In the genomic region with DNA sequence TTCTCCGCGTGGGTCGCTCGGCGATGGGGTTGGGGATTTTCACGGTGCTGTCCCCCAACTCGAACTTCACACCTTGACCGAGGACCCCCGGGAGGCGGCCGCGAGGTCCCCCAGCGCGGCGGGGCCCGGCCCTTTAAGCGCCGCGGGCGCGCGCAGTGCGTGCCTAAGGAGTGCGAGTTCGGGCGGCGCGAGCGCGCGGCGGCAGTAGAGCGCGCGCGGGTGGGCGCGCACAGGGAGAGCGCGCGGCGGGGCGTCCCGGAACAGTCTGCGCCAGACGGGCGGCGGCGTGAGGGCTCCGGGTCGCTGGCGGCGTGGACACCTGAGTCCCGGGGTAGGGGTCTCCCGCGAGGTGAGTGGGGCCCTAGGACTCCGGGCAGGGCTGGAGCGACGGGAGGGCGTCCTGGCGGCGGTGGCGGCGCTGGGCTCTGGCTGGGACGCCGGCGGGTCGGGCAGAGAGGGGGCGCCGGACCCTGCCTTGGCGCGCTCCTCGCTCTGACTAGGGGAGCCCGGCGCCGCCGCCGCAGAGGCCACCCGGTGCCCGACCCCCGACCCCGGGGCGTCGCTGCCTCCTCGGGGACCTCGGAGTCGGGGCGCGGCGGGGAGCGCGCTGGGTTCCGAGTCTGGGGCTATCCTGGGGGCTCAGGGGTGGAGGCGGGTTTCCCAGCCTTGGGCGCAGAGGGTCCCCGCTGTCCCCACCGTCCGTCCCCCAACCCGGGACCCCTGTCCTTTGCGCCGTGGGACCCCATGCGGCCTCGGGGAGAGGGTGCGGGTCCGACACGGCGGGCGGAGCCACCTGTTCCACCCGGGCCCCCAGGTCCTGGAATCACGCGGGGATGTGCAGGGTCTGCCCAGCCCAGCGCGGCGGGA, we compare ENCODE assay signal across 1 cellular context.
TF ChIP-seq lines count a peak whose summit lies in the region.

A gene with protein sequence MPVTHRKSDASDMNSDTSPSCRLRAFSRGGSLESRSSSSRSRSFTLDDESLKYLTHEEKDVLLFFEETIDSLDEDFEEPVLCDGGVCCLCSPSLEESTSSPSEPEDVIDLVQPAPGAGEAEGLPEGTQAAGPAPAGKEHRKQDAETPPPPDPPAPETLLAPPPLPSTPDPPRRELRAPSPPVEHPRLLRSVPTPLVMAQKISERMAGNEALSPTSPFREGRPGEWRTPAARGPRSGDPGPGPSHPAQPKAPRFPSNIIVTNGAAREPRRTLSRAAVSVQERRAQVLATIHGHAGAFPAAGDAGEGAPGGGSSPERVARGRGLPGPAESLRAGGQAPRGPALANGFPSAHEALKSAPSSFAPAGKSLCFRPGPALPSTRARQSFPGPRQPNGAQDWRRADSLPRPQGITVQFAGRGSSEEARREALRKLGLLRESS (plus strand): TSS at position 235 of the 867 bp plus-strand sequence. CDS start 28,722 bp downstream, outside the sequence.

TF ChIP-seq in K562, 482 proteins besides CTCF, POLR2A, EP300 and RAD21 (continued from another document and continues in another):
- TF ChIP-seq MEF2A (IDR thresholded peaks at IDR 0.05; ENCODE audit: control insufficient read depth, low read depth, low read length): no peak
- TF ChIP-seq RBBP5 (IDR thresholded peaks at IDR 0.05; ENCODE audit: borderline replicate concordance, insufficient read depth, low read length, poor library complexity, severe bottlenecking): peak; percentile 78
- peak; percentile 88 for TF ChIP-seq DMBX1 (CRISPR knock-in tag; IDR thresholded peaks at IDR 0.05; ENCODE audit: borderline replicate concordance)
- no peak; the same call in 1 of the 2 replicates for TF ChIP-seq AFF4 (CRISPR knock-in tag; IDR thresholded peaks at IDR 0.05)
- no peak for TF ChIP-seq ID3 (CRISPR knock-in tag; IDR thresholded peaks at IDR 0.05)
- TF ChIP-seq ID3 (tag; IDR thresholded peaks at IDR 0.05): peak; percentile 83
- TF ChIP-seq ZFP30 (CRISPR knock-in tag; IDR thresholded peaks at IDR 0.05; ENCODE audit: borderline replicate concordance): no peak
- TF ChIP-seq CHD2 (IDR thresholded peaks at IDR 0.05; ENCODE audit: low read depth, low read length): no peak
- TF ChIP-seq CTBP1 (IDR thresholded peaks at IDR 0.05; ENCODE audit: borderline replicate concordance): peak; percentile 91
- no peak for TF ChIP-seq RBM17 (IDR thresholded peaks at IDR 0.05; ENCODE audit: borderline replicate concordance, low read depth, low read length)
- TF ChIP-seq NR2C2 (CRISPR knock-in tag; IDR thresholded peaks at IDR 0.05): no peak
- TF ChIP-seq NR2C2 (tag; IDR thresholded peaks at IDR 0.05): peak; percentile 41
- no peak for TF ChIP-seq TFAM (CRISPR knock-in tag; conservative IDR thresholded peaks at IDR 0.05)
- TF ChIP-seq, protein P1, sequence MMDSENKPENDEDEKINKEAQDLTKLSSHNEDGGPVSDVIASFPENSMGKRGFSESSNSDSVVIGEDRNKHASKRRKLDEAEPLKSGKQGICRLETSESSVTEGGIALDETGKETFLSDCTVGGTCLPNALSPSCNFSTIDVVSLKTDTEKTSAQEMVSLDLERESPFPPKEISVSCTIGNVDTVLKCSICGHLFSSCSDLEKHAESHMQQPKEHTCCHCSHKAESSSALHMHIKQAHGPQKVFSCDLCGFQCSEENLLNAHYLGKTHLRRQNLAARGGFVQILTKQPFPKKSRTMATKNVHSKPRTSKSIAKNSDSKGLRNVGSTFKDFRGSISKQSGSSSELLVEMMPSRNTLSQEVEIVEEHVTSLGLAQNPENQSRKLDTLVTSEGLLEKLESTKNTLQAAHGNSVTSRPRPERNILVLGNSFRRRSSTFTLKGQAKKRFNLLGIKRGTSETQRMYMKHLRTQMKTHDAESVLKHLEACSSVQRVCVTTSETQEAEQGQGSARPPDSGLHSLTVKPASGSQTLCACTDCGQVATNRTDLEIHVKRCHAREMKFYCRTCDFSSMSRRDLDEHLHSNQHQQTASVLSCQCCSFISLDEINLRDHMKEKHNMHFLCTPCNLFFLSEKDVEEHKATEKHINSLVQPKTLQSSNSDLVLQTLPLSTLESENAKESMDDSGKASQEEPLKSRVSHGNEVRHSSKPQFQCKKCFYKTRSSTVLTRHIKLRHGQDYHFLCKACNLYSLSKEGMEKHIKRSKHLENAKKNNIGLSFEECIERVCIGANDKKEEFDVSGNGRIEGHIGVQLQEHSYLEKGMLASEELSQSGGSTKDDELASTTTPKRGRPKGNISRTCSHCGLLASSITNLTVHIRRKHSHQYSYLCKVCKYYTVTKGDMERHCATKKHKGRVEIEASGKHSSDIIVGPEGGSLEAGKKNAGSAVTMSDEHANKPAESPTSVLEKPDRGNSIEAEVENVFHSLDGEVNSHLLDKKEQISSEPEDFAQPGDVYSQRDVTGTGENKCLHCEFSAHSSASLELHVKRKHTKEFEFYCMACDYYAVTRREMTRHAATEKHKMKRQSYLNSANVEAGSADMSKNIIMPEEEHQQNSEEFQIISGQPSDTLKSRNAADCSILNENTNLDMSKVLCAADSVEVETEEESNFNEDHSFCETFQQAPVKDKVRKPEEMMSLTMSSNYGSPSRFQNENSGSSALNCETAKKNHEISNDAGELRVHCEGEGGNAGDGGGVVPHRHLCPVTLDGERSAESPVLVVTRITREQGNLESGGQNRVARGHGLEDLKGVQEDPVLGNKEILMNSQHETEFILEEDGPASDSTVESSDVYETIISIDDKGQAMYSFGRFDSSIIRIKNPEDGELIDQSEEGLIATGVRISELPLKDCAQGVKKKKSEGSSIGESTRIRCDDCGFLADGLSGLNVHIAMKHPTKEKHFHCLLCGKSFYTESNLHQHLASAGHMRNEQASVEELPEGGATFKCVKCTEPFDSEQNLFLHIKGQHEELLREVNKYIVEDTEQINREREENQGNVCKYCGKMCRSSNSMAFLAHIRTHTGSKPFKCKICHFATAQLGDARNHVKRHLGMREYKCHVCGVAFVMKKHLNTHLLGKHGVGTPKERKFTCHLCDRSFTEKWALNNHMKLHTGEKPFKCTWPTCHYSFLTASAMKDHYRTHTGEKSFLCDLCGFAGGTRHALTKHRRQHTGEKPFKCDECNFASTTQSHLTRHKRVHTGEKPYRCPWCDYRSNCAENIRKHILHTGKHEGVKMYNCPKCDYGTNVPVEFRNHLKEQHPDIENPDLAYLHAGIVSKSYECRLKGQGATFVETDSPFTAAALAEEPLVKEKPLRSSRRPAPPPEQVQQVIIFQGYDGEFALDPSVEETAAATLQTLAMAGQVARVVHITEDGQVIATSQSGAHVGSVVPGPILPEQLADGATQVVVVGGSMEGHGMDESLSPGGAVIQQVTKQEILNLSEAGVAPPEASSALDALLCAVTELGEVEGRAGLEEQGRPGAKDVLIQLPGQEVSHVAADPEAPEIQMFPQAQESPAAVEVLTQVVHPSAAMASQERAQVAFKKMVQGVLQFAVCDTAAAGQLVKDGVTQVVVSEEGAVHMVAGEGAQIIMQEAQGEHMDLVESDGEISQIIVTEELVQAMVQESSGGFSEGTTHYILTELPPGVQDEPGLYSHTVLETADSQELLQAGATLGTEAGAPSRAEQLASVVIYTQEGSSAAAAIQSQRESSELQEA (IDR thresholded peaks at IDR 0.05; ENCODE audit: low read depth): no peak
- TF ChIP-seq, protein P2, sequence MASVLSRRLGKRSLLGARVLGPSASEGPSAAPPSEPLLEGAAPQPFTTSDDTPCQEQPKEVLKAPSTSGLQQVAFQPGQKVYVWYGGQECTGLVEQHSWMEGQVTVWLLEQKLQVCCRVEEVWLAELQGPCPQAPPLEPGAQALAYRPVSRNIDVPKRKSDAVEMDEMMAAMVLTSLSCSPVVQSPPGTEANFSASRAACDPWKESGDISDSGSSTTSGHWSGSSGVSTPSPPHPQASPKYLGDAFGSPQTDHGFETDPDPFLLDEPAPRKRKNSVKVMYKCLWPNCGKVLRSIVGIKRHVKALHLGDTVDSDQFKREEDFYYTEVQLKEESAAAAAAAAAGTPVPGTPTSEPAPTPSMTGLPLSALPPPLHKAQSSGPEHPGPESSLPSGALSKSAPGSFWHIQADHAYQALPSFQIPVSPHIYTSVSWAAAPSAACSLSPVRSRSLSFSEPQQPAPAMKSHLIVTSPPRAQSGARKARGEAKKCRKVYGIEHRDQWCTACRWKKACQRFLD (CRISPR knock-in tag; IDR thresholded peaks at IDR 0.05): peak; percentile 91
- TF ChIP-seq, protein P3, sequence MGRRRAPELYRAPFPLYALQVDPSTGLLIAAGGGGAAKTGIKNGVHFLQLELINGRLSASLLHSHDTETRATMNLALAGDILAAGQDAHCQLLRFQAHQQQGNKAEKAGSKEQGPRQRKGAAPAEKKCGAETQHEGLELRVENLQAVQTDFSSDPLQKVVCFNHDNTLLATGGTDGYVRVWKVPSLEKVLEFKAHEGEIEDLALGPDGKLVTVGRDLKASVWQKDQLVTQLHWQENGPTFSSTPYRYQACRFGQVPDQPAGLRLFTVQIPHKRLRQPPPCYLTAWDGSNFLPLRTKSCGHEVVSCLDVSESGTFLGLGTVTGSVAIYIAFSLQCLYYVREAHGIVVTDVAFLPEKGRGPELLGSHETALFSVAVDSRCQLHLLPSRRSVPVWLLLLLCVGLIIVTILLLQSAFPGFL (CRISPR knock-in tag; IDR thresholded peaks at IDR 0.05): no peak
- no peak for TF ChIP-seq CREM (IDR thresholded peaks at IDR 0.05; ENCODE audit: low read depth)
- no peak for TF ChIP-seq ASH1L (IDR thresholded peaks at IDR 0.05; ENCODE audit: borderline replicate concordance, low read depth, partially characterized antibody)
- TF ChIP-seq GABPA (tag; conservative IDR thresholded peaks at IDR 0.05; ENCODE audit: low read depth): peak; percentile 32; the same call in 1 of the 2 replicates
- TF ChIP-seq YY1 (IDR thresholded peaks at IDR 0.05; ENCODE audit: borderline replicate concordance in 1 of 3, control insufficient read depth in 1 of 3, extremely low read depth in 1 of 3, insufficient read depth in 3 of 3, insufficient read length in 1 of 3, insufficient replicate concordance in 2 of 3, low read depth in 1 of 3, low read length in 2 of 3): peak in 2 of 3 experiments; percentile 11 to 39
- TF ChIP-seq, protein P4, sequence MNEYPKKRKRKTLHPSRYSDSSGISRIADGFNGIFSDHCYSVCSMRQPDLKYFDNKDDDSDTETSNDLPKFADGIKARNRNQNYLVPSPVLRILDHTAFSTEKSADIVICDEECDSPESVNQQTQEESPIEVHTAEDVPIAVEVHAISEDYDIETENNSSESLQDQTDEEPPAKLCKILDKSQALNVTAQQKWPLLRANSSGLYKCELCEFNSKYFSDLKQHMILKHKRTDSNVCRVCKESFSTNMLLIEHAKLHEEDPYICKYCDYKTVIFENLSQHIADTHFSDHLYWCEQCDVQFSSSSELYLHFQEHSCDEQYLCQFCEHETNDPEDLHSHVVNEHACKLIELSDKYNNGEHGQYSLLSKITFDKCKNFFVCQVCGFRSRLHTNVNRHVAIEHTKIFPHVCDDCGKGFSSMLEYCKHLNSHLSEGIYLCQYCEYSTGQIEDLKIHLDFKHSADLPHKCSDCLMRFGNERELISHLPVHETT (CRISPR knock-in tag; conservative IDR thresholded peaks at IDR 0.05 in 1 of 2, IDR thresholded peaks at IDR 0.05 in 1 of 2): peak in 1 of 2 experiments; percentile 64; a peak in 1 of 4 replicates
- TF ChIP-seq ZNF121 (CRISPR knock-in tag; conservative IDR thresholded peaks at IDR 0.05): 0 out of 2 replicates have a peak, but pooled peaks have one; percentile 1
- TF ChIP-seq NR1H2 (CRISPR knock-in tag; IDR thresholded peaks at IDR 0.05): no peak
- TF ChIP-seq, protein P5, sequence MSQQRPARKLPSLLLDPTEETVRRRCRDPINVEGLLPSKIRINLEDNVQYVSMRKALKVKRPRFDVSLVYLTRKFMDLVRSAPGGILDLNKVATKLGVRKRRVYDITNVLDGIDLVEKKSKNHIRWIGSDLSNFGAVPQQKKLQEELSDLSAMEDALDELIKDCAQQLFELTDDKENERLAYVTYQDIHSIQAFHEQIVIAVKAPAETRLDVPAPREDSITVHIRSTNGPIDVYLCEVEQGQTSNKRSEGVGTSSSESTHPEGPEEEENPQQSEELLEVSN (IDR thresholded peaks at IDR 0.05; ENCODE audit: borderline replicate concordance in 1 of 2, extremely low read depth in 1 of 2, insufficient read depth in 1 of 2, insufficient read length in 1 of 2, low read depth in 1 of 2, low read length in 1 of 2, poor library complexity in 1 of 2, severe bottlenecking in 1 of 2): peak in 1 of 2 experiments; percentile 38
- TF ChIP-seq ZNF175 (CRISPR knock-in tag; IDR thresholded peaks at IDR 0.05; ENCODE audit: low read depth): peak; percentile 82
- TF ChIP-seq ZNF354B (CRISPR knock-in tag; IDR thresholded peaks at IDR 0.05): no peak
- peak; percentile 95 for TF ChIP-seq POLR2G (IDR thresholded peaks at IDR 0.05; ENCODE audit: low read depth, low read length)
- TF ChIP-seq, protein P6, sequence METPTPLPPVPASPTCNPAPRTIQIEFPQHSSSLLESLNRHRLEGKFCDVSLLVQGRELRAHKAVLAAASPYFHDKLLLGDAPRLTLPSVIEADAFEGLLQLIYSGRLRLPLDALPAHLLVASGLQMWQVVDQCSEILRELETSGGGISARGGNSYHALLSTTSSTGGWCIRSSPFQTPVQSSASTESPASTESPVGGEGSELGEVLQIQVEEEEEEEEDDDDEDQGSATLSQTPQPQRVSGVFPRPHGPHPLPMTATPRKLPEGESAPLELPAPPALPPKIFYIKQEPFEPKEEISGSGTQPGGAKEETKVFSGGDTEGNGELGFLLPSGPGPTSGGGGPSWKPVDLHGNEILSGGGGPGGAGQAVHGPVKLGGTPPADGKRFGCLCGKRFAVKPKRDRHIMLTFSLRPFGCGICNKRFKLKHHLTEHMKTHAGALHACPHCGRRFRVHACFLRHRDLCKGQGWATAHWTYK (CRISPR knock-in tag; IDR thresholded peaks at IDR 0.05): 0 out of 2 replicates have a peak, but pooled peaks have one; percentile 38
- TF ChIP-seq ZNF133 (CRISPR knock-in tag; IDR thresholded peaks at IDR 0.05): no peak
- no peak for TF ChIP-seq TEAD1 (CRISPR knock-in tag; IDR thresholded peaks at IDR 0.05)
- peak; percentile 78; the same call in 1 of the 2 replicates for TF ChIP-seq ZNF583 (CRISPR knock-in tag; IDR thresholded peaks at IDR 0.05)
